Comparison of ENCODE assay signal across 14 cellular contexts in genomic region chr5:68304421-68305052, GRCh38.
DNase-seq lines count a peak whose midpoint lies in the region; ATAC-seq and TF ChIP-seq lines count a peak whose summit lies in the region.
"Had no signal": no experiment of that assay in that cellular context is flagged by ENCODE, and none has a peak within 500 bp of the region (broad histone marks: within the 10 kb centered on the region; RNA-seq: fewer than 3 reads in every experiment).

No MANE protein-coding gene starts in this region.

- H3K4me1 ChIP-seq in mucosa of descending colon (ENCODE audit: low read depth), result no peaks in the 10 kb centered on the region
- H3K4me1 ChIP-seq: HAP-1 had no signal

- H3K36me3 Mint-ChIP-seq in activated CD4-positive, alpha-beta memory T cell treated with anti-CD3 and anti-CD28 coated beads for 36 hours, result peaks cover 14% of the 10 kb centered on the region
- H3K36me3 Mint-ChIP-seq in activated CD4-positive, alpha-beta memory T cell treated with anti-CD3 and anti-CD28 coated beads, Interleukin-2, amount 10 ng/mL, durations not matched to agents 7 days and 5 days (ENCODE audit: low read depth), result peaks cover 21% of the 10 kb centered on the region

- no peaks in the 10 kb centered on the region for H3K9me3 Mint-ChIP-seq in activated CD4-positive, alpha-beta memory T cell treated with anti-CD3 and anti-CD28 coated beads for 36 hours
- no peaks in the 10 kb centered on the region for H3K9me3 Mint-ChIP-seq in activated CD4-positive, alpha-beta memory T cell treated with anti-CD3 and anti-CD28 coated beads, Interleukin-2, amount 10 ng/mL, durations not matched to agents 7 days and 5 days
- H3K9me3 Mint-ChIP-seq: dendritic cell treated with granulocyte-macrophage colony-stimulating factor and Interleukin-4, amounts not matched to agents 40 ng/mL and 50 ng/mL, for 4 days had no signal

- peaks cover 43% of the 10 kb centered on the region for H3K4me1 Mint-ChIP-seq in activated CD4-positive, alpha-beta memory T cell treated with anti-CD3 and anti-CD28 coated beads for 36 hours (ENCODE audit: low read depth)
- peaks cover 35% of the 10 kb centered on the region for H3K4me1 Mint-ChIP-seq in activated CD4-positive, alpha-beta memory T cell treated with anti-CD3 and anti-CD28 coated beads, Interleukin-2, amount 10 ng/mL, durations not matched to agents 7 days and 5 days

- POLR2A ChIA-PET in activated CD4-positive, alpha-beta memory T cell treated with anti-CD3 and anti-CD28 coated beads for 36 hours (lab: Charles Lee), result no interaction called here
- POLR2A ChIA-PET in activated CD4-positive, alpha-beta memory T cell treated with anti-CD3 and anti-CD28 coated beads, Interleukin-2, amount 10 ng/mL, durations not matched to agents 7 days and 5 days (lab: Charles Lee), result no interaction called here

- no peaks in the 10 kb centered on the region for H3K9me3 ChIP-seq in mucosa of descending colon
- H3K9me3 ChIP-seq: HAP-1, MG63 had no signal

- no peak overlapping the region for H3K4me3 ChIP-seq in mucosa of descending colon
- H3K4me3 ChIP-seq: HAP-1, MG63 had no signal

- H3K27ac Mint-ChIP-seq in activated CD4-positive, alpha-beta memory T cell treated with anti-CD3 and anti-CD28 coated beads for 36 hours, result peak overlapping the region; percentile 57
- H3K27ac Mint-ChIP-seq in activated CD4-positive, alpha-beta memory T cell treated with anti-CD3 and anti-CD28 coated beads, Interleukin-2, amount 10 ng/mL, durations not matched to agents 7 days and 5 days, result no peak overlapping the region
- H3K27ac Mint-ChIP-seq: dendritic cell treated with granulocyte-macrophage colony-stimulating factor and Interleukin-4, amounts not matched to agents 40 ng/mL and 50 ng/mL, for 4 days had no signal

- H3K27me3 Mint-ChIP-seq in activated CD4-positive, alpha-beta memory T cell treated with anti-CD3 and anti-CD28 coated beads for 36 hours, result no peaks in the 10 kb centered on the region
- no peaks in the 10 kb centered on the region for H3K27me3 Mint-ChIP-seq in activated CD4-positive, alpha-beta memory T cell treated with anti-CD3 and anti-CD28 coated beads, Interleukin-2, amount 10 ng/mL, durations not matched to agents 7 days and 5 days
- H3K27me3 Mint-ChIP-seq: dendritic cell treated with granulocyte-macrophage colony-stimulating factor and Interleukin-4, amounts not matched to agents 40 ng/mL and 50 ng/mL, for 4 days had no signal

- TF ChIP-seq CTCF in mucosa of descending colon (IDR thresholded peaks at IDR 0.05), result no peak

- CTCF ChIA-PET in activated CD4-positive, alpha-beta memory T cell treated with anti-CD3 and anti-CD28 coated beads for 36 hours (lab: Charles Lee), result interaction anchor here (0.6 to 1.3 kb wide), 2 partner anchors 13 to 160 kb away, joined by 3 to 4 read pairs; no protein-coding TSS in a partner anchor
- CTCF ChIA-PET in activated CD4-positive, alpha-beta memory T cell treated with anti-CD3 and anti-CD28 coated beads, Interleukin-2, amount 10 ng/mL, durations not matched to agents 7 days and 5 days (lab: Charles Lee), result no interaction called here

- ATAC-seq in mucosa of descending colon (peak; percentile 33), HG03457 (IDR thresholded peaks at IDR 0.05; ENCODE audit: unreplicated experiment) (no peak)

- H3K4me3 Mint-ChIP-seq in activated CD4-positive, alpha-beta memory T cell treated with anti-CD3 and anti-CD28 coated beads for 36 hours, result no peak overlapping the region
- H3K4me3 Mint-ChIP-seq in activated CD4-positive, alpha-beta memory T cell treated with anti-CD3 and anti-CD28 coated beads, Interleukin-2, amount 10 ng/mL, durations not matched to agents 7 days and 5 days, result no peak overlapping the region
- H3K4me3 Mint-ChIP-seq: dendritic cell treated with granulocyte-macrophage colony-stimulating factor and Interleukin-4, amounts not matched to agents 40 ng/mL and 50 ng/mL, for 4 days had no signal

- intact Hi-C loops in activated CD4-positive, alpha-beta memory T cell treated with anti-CD3 and anti-CD28 coated beads for 36 hours (cut with micrococcal nuclease), result loop anchor here (1.0 to 2.0 kb wide), 3 partner anchors 40 to 130 kb away; no protein-coding TSS in a partner anchor
- intact Hi-C loops in mucosa of descending colon (cut with DNase I, micrococcal nuclease), result no loop called here

- peak; percentile 46 for DNase-seq in activated CD4-positive, alpha-beta memory T cell treated with anti-CD3 and anti-CD28 coated beads for 36 hours
- DNase-seq in activated CD4-positive, alpha-beta memory T cell treated with anti-CD3 and anti-CD28 coated beads, Interleukin-2, amount 10 ng/mL, durations not matched to agents 7 days and 5 days, result no peak
- DNase-seq in M059J (ENCODE audit: low read depth) (peak; percentile 82), astrocyte of the hippocampus (ENCODE audit: low read depth, low spot score) (peak; percentile 28), mucosa of descending colon (no peak), SIG-M5 treated with dmso at 0.1 percent for 504 hours (lab: John Stamatoyannopoulos, UW; ENCODE audit: unreplicated experiment) (no peak)
- DNase-seq in activated CD4-positive, CD25-positive, alpha-beta regulatory T cell treated with anti-CD3 and anti-CD28 coated beads, Interleukin-2, amount 50 U/mL, for 72 hours, result no peak
- DNase-seq: ACHN, COR-L47, MG63, trophoblast cell had no signal

- no peaks in the 10 kb centered on the region for H3K36me3 ChIP-seq in mucosa of descending colon (ENCODE audit: low read depth)
- H3K36me3 ChIP-seq: HAP-1 had no signal

Comparison
In these comparisons a context has a peak if more than half of its experiments do, and no peak if none do; other contexts are left out.
1. DNase-seq: peak in activated CD4-positive, alpha-beta memory T cell treated with anti-CD3 and anti-CD28 coated beads for 36 hours (single experiment), M059J (single experiment) and astrocyte of the hippocampus (single experiment); none in activated CD4-positive, alpha-beta memory T cell treated with anti-CD3 and anti-CD28 coated beads, Interleukin-2, amount 10 ng/mL, durations not matched to agents 7 days and 5 days (single experiment), mucosa of descending colon (0 of 3), activated CD4-positive, CD25-positive, alpha-beta regulatory T cell treated with anti-CD3 and anti-CD28 coated beads, Interleukin-2, amount 50 U/mL, for 72 hours (single experiment) and SIG-M5 treated with dmso at 0.1 percent for 504 hours (single experiment).